In the genomic region with DNA sequence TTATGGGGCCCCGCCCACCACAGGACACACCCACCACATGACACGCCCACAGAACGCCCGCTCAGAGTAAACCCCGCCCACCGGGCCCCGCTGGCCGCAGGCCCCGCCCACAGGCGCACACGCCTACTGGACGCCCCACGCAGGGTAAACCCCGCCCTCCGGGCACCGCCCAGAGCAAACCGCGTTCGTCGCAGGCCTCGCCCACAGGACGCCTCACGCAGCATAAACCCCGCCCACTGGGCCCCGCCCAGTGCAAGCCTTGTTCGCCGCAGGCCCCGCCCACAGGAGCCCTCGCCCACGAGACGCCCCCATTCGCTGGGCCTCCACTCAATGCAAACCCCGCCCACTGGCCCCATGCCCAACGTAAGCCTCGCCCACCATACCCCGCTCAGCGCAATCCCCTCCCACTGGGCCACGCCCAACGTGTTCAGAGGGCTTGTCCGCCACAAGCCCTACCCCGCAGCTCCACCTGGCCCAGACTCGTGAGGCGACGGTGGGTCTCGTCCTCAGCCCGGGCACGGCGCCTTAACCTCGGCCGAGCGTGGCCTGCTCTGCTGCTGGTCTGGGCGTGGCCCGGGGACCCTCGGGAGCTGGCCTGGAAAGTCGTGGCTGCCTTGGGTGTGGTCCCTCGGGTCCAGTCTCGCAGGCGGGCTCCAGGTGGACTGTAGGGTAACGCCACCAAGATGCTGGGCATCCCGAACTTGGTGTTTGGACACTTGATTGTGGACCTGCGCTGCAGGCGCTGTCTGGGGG, we compare ENCODE assay signal across 8 cellular contexts. TPM values are rescaled to one million over a fixed set of nuclear protein-coding genes. Genes with fewer than 3 reads are reported as not detected.
DNase-seq lines count a peak whose midpoint lies in the region; ATAC-seq, FAIRE-seq and TF ChIP-seq lines count a peak whose summit lies in the region.

No MANE protein-coding gene starts in this region.

- no peak for FAIRE-seq in urothelium cell line (lab: Jason Lieb, UNC)

- ATAC-seq in HG02840 (IDR thresholded peaks at IDR 0.05; ENCODE audit: low FRiP score, unreplicated experiment), result peak; percentile 64
- peak; percentile 83 to 90 (median 84) for ATAC-seq in psoas muscle

- H3K4me1 ChIP-seq in right atrium auricular region, result peaks cover 0 to 17% of the 10 kb centered on the region in 2 donors
- peaks cover 34% of the 10 kb centered on the region for H3K4me1 ChIP-seq in psoas muscle

- H3K27ac ChIP-seq in right atrium auricular region, result peak overlapping the region; percentile 45 to 56
- peak overlapping the region; percentile 85 for H3K27ac ChIP-seq in psoas muscle

- H3K9me3 ChIP-seq in right atrium auricular region (no peaks in the 10 kb centered on the region), psoas muscle (no peaks in the 10 kb centered on the region)

- WGBS in psoas muscle, 3 donors, result 8 to 10% (median 9%) methylated on average over 55 to 62 of the region's 62 CpGs

- TF ChIP-seq CTCF in GM13977 (IDR thresholded peaks at IDR 0.05; ENCODE audit: extremely low read depth, insufficient read depth, missing control alignments) (no peak), right atrium auricular region (IDR thresholded peaks at IDR 0.05) (no peak), psoas muscle (IDR thresholded peaks at IDR 0.05) (no peak)

- H3K36me3 ChIP-seq in right atrium auricular region (no peaks in the 10 kb centered on the region), psoas muscle (ENCODE audit: insufficient read depth in 1 of 2, low read depth in 1 of 2) (no peaks in the 10 kb centered on the region)

- intact Hi-C loops in psoas muscle (cut with DNase I), result no loop called here

- in situ Hi-C loops in GM13977 (cut with MboI; ENCODE audit: low pct_unique_long_range_greater_than_20kb, low sequenced_read_pairs, unreplicated experiment), result no loop called here

- DNase-seq in GM13977 (ENCODE audit: low spot score) (peak; percentile 100), NCI-H1436 (lab: John Stamatoyannopoulos, UW) (peak; percentile 99), T-helper 1 cell (peak; percentile 98 to 100 (median 100)), amniotic stem cell (lab: John Stamatoyannopoulos, UW) (peak; percentile 71), right atrium auricular region (ENCODE audit: low spot score) (peak; percentile 98), psoas muscle (peak; percentile 99 to 100), urothelium cell line (ENCODE audit: low spot score) (peak; percentile 96)

- H3K4me3 ChIP-seq in right atrium auricular region (peak overlapping the region; percentile 43 to 57), psoas muscle (peak overlapping the region; percentile 67)

- H3K27me3 ChIP-seq in right atrium auricular region (no peaks in the 10 kb centered on the region), psoas muscle (ENCODE audit: insufficient read depth in 3 of 3, low read length in 2 of 3) (no peaks in the 10 kb centered on the region)

RNA-seq across cellular contexts. Expression of gene TMEM52, which starts 0.4 kb away (rescaled TPM):
- total RNA-seq in right atrium auricular region, result 1 to 10 TPM in 1 of 2 donors, under 1 TPM in 1; 0.51 to 1.8 TPM
- 100 to 1,000 TPM in 1 of 4 donors, 10 to 100 TPM in 3; 37.2 to 107 (median 53.4) TPM for total RNA-seq in psoas muscle
- polyA plus RNA-seq in psoas muscle, result 100 to 1,000 TPM in 2 of 3 donors, 10 to 100 TPM in 1; 42.0 to 137 (median 114) TPM

RNA-seq across cellular contexts. Expression of gene CALML6, which starts 4.4 kb away (rescaled TPM):
- total RNA-seq in right atrium auricular region (not detected), psoas muscle (10 to 100 TPM in 2 of 4 donors, 1 to 10 TPM in 2; 4.2 to 54.5 (median 16.0) TPM)
- 10 to 100 TPM in 2 of 3 donors, 1 to 10 TPM in 1; 9.7 to 75.4 (median 49.8) TPM for polyA plus RNA-seq in psoas muscle

RNA-seq across cellular contexts. Expression of gene GNB1, which starts 28.6 kb away (rescaled TPM):
- total RNA-seq in right atrium auricular region (10 to 100 TPM; 69.9 to 91.6 TPM), psoas muscle (10 to 100 TPM; 68.0 to 90.3 (median 75.9) TPM)
- 100 to 1,000 TPM in 1 of 3 donors, 10 to 100 TPM in 2; 32.3 to 100 (median 58.4) TPM for polyA plus RNA-seq in psoas muscle

Comparison
In these comparisons a context has a peak if more than half of its experiments do, and no peak if none do; other contexts are left out.
1. Peak in every context shown above with its lines: DNase-seq, ATAC-seq, H3K4me3 ChIP-seq and H3K27ac ChIP-seq.
2. RNA of gene TMEM52, which starts 0.4 kb away (total RNA-seq): 37.2 to 107 TPM in psoas muscle; 0.51 to 1.8 TPM in right atrium auricular region; every median in the first group is over 10 times any median in the second.
3. RNA of gene CALML6, which starts 4.4 kb away (total RNA-seq): 4.2 to 54.5 TPM in psoas muscle; not detected in right atrium auricular region; every median in the first group is over 4 times any median in the second.